In the genomic region with DNA sequence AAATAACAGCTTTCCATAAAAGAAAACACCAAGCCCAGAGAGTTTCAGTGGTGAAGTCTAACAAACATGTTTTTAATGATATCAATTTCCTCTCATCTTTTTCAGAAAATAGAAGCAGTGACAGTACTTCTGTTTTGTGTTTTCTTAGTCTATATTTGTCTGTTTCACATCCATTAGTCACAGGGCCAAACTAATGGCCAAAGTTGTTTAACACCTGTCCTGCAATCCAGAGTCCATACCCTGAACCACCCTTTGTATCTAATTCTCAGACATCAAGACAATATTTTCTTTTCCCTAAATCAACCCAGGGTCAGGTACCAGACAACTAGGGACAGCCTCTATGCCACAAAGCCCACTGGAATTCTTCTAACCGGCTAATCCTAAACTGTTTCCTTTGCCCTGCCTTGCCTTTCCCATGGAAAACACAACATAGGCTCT, we compare ENCODE assay signal across 11 cellular contexts. TPM values are rescaled to one million over a fixed set of nuclear protein-coding genes. Genes with fewer than 3 reads are reported as not detected.
DNase-seq lines count a peak whose midpoint lies in the region; ATAC-seq and TF ChIP-seq lines count a peak whose summit lies in the region.
"Had no signal": no experiment of that assay in that cellular context is flagged by ENCODE, and none has a peak within 500 bp of the region (broad histone marks: within the 10 kb centered on the region; RNA-seq: fewer than 3 reads in every experiment).

No MANE protein-coding gene starts in this region.

- H3K4me1 Mint-ChIP-seq in CD4-positive, CD25-positive, alpha-beta regulatory T cell = peaks cover 25 to 50% (median 38%) of the 10 kb centered on the region in 4 donors

- H3K36me3 ChIP-seq in CD4-positive, CD25-positive, alpha-beta regulatory T cell (ENCODE audit: control insufficient read depth, insufficient read depth, low read length) = no peaks in the 10 kb centered on the region
- H3K36me3 ChIP-seq in Karpas-422 (ENCODE audit: insufficient read depth, low read length) (no peaks in the 10 kb centered on the region), PC-3 (ENCODE audit: low read depth, low read length) (no peaks in the 10 kb centered on the region)

- peak overlapping the region; percentile 75 to 96 (median 79) for H3K27ac Mint-ChIP-seq in CD4-positive, CD25-positive, alpha-beta regulatory T cell

- peaks cover 6% of the 10 kb centered on the region for H3K36me3 Mint-ChIP-seq in CD4-positive, CD25-positive, alpha-beta regulatory T cell

- H3K27me3 ChIP-seq in CD4-positive, CD25-positive, alpha-beta regulatory T cell (ENCODE audit: control insufficient read depth, insufficient read depth, low read length) = no peaks in the 10 kb centered on the region
- H3K27me3 ChIP-seq in Karpas-422 (ENCODE audit: low read length) (no peaks in the 10 kb centered on the region), PC-3 (ENCODE audit: low read length) (no peaks in the 10 kb centered on the region)

- no peaks in the 10 kb centered on the region for H3F3A ChIP-seq in PC-3 (ENCODE audit: low read length, unreplicated experiment)

- CTCF ChIA-PET in PC-3 (lab: Charles Lee) = no interaction called here

- no peak overlapping the region for H3K27ac ChIP-seq in CD4-positive, CD25-positive, alpha-beta regulatory T cell (ENCODE audit: insufficient read depth, low read length, poor library complexity, severe bottlenecking)
- no peak overlapping the region for H3K27ac ChIP-seq in Karpas-422 (ENCODE audit: low read length)
- H3K27ac ChIP-seq in PC-3 (ENCODE audit: low read length) = no peak overlapping the region

- peaks cover 46% of the 10 kb centered on the region for H3K4me1 ChIP-seq in CD4-positive, CD25-positive, alpha-beta regulatory T cell (ENCODE audit: control insufficient read depth, insufficient read depth, low read length, poor library complexity, severe bottlenecking)
- H3K4me1 ChIP-seq in Karpas-422 (ENCODE audit: low read length) (peaks cover 10% of the 10 kb centered on the region), PC-3 (ENCODE audit: insufficient read depth, low read length) (peaks cover 8% of the 10 kb centered on the region)

- POLR2A ChIA-PET in PC-3 (lab: Charles Lee; ENCODE audit: unreplicated experiment) = no interaction called here

- no peaks in the 10 kb centered on the region for H3K27me3 Mint-ChIP-seq in CD4-positive, CD25-positive, alpha-beta regulatory T cell

- peak overlapping the region; percentile 49 for H3K4me3 ChIP-seq in CD4-positive, CD25-positive, alpha-beta regulatory T cell (ENCODE audit: low read depth, low read length)
- H3K4me3 ChIP-seq in Karpas-422 (ENCODE audit: low read length) (no peak overlapping the region), PC-3 (ENCODE audit: low read length) (no peak overlapping the region)

- no peaks in the 10 kb centered on the region for H3K79me2 ChIP-seq in Karpas-422 (ENCODE audit: low read length)
- peaks cover 17% of the 10 kb centered on the region for H3K79me2 ChIP-seq in PC-3 (ENCODE audit: low read length)

- H3K9ac ChIP-seq in Karpas-422 (ENCODE audit: low read length) (no peak overlapping the region), PC-3 (ENCODE audit: low read length) (no peak overlapping the region)

- H2AFZ ChIP-seq in Karpas-422 (ENCODE audit: low read length) (no peak overlapping the region), PC-3 (ENCODE audit: low read length) (no peak overlapping the region)

- DNase-seq in CD4-positive, CD25-positive, alpha-beta regulatory T cell = peak in 1 of 3 donors; percentile 33
- DNase-seq in SIG-M5 (lab: John Stamatoyannopoulos, UW) (no peak), Karpas-422 (no peak), SKM-1 (lab: John Stamatoyannopoulos, UW; ENCODE audit: unreplicated experiment) (no peak), PC-3 (no peak)
- DNase-seq: NCI-H1105 treated with DMSO at 0.1 percent for 48 hours; OCI-M1; stimulated activated CD4-positive, alpha-beta T cell treated with anti-CD3 and anti-CD28 coated beads, Interleukin-15, amount 100 ng/mL, for 24 hours had no signal

- no peaks in the 10 kb centered on the region for H3K9me2 ChIP-seq in Karpas-422 (replicated peaks; ENCODE audit: insufficient read depth, low read length)
- no peaks in the 10 kb centered on the region for H3K9me2 ChIP-seq in PC-3 (replicated peaks; ENCODE audit: low read length)

- H3K4me2 ChIP-seq in Karpas-422 (ENCODE audit: low read depth, low read length, poor library complexity, severe bottlenecking) (no peak overlapping the region), PC-3 (ENCODE audit: low read length) (no peak overlapping the region)

- H3K4me3 Mint-ChIP-seq in CD4-positive, CD25-positive, alpha-beta regulatory T cell = peak overlapping the region in 3 of 4 donors; percentile 36 to 69 (median 45)

- no peak for ATAC-seq in CD4-positive, CD25-positive, alpha-beta regulatory T cell (ENCODE audit: low read depth in 2 of 2)
- ATAC-seq in GM19035 (IDR thresholded peaks at IDR 0.05; ENCODE audit: unreplicated experiment) (peak; percentile 67), HG02678 (IDR thresholded peaks at IDR 0.05; ENCODE audit: unreplicated experiment) (peak; percentile 59), HG03520 (IDR thresholded peaks at IDR 0.05; ENCODE audit: unreplicated experiment) (peak; percentile 50), PC-3 (no peak)

- no peaks in the 10 kb centered on the region for H3K9me3 ChIP-seq in CD4-positive, CD25-positive, alpha-beta regulatory T cell (ENCODE audit: control insufficient read depth in 2 of 2, low read length in 2 of 2)
- no peaks in the 10 kb centered on the region for H3K9me3 ChIP-seq in Karpas-422 (ENCODE audit: low read length)
- no peaks in the 10 kb centered on the region for H3K9me3 ChIP-seq in PC-3 (ENCODE audit: low read length)

- H3K9me3 Mint-ChIP-seq in CD4-positive, CD25-positive, alpha-beta regulatory T cell = no peaks in the 10 kb centered on the region

- intact Hi-C loops in PC-3 (cut with micrococcal nuclease) = no loop called here

- H4K20me1 ChIP-seq in Karpas-422 (ENCODE audit: insufficient read depth, low read depth, low read length) = no peaks in the 10 kb centered on the region
- H4K20me1 ChIP-seq in PC-3 (ENCODE audit: low read length) = no peaks in the 10 kb centered on the region

- no peak for TF ChIP-seq CTCF in PC-3 (conservative IDR thresholded peaks at IDR 0.05; ENCODE audit: low read depth, low read length)

- BruUV-seq in PC-3 (replicated peaks; lab: Mats Ljungman, UMichigan) = no TSS peak

RNA-seq across cellular contexts. Expression of a gene that starts 25.9 kb away (rescaled TPM):
- 2,468 TPM for total RNA-seq in CD4-positive, CD25-positive, alpha-beta regulatory T cell
- polyA plus RNA-seq in CD4-positive, CD25-positive, alpha-beta regulatory T cell = over 10,000 TPM in 1 of 4 donors, 1,000 to 10,000 TPM in 3; 7,086 to 10,693 (median 8,015) TPM
- 1,287 and 3,084 TPM in 2 replicates for total RNA-seq in Karpas-422 (2014; rRNA removed; shearing (Covaris generic); ENCODE audit: low replicate concordance)
- 4,758 and 5,246 TPM in 2 replicates for total RNA-seq in PC-3 (2014; rRNA removed)

RNA-seq across cellular contexts. Expression of a gene that starts 39.6 kb away (rescaled TPM):
- total RNA-seq in CD4-positive, CD25-positive, alpha-beta regulatory T cell = 80.0 TPM
- 10 to 100 TPM; 21.3 to 41.8 (median 28.5) TPM for polyA plus RNA-seq in CD4-positive, CD25-positive, alpha-beta regulatory T cell
- 80.7 and 104 TPM in 2 replicates for total RNA-seq in Karpas-422 (2014; rRNA removed; shearing (Covaris generic); ENCODE audit: low replicate concordance)
- 62.1 and 73.6 TPM in 2 replicates for total RNA-seq in PC-3 (2014; rRNA removed)

RNA-seq across cellular contexts. Expression of a gene that starts 50.5 kb away (rescaled TPM):
- total RNA-seq in CD4-positive, CD25-positive, alpha-beta regulatory T cell = 48.8 TPM
- polyA plus RNA-seq in CD4-positive, CD25-positive, alpha-beta regulatory T cell = 10 to 100 TPM; 32.9 to 41.2 (median 38.7) TPM
- 0.04 and 2.4 TPM in 2 replicates for total RNA-seq in Karpas-422 (2014; rRNA removed; shearing (Covaris generic); ENCODE audit: low replicate concordance)
- 2.0 and 4.0 TPM in 2 replicates for total RNA-seq in PC-3 (2014; rRNA removed)

Comparison
In these comparisons a context has a peak if more than half of its experiments do, and no peak if none do; other contexts are left out.
1. ATAC-seq: peak in GM19035 (single experiment), HG02678 (single experiment) and HG03520 (single experiment); none in CD4-positive, CD25-positive, alpha-beta regulatory T cell (0 of 2) and PC-3 (single experiment).
2. RNA of a gene that starts 50.5 kb away (total RNA-seq): 48.8 TPM in CD4-positive, CD25-positive, alpha-beta regulatory T cell (single experiment); 2.0 to 4.0 TPM in PC-3 and 0.04 to 2.4 TPM in Karpas-422; every median in the first group is over 10 times any median in the second.